ENCODE assay signal across 8 cellular contexts in genomic region chr1:8424539-8425116, GRCh38.
A peak's percentile ranks its signal among the peaks of the same experiment; 100 is the strongest.
DNase-seq lines count a peak whose midpoint lies in the region; ATAC-seq and TF ChIP-seq lines count a peak whose summit lies in the region.

No MANE protein-coding gene starts in this region.

- BruUV-seq in A673 (replicated peaks; lab: Mats Ljungman, UMichigan) (no TSS peak), OCI-LY7 (replicated peaks; lab: Mats Ljungman, UMichigan) (no TSS peak)

- TF ChIP-seq POLR2A in heart left ventricle (IDR thresholded peaks at IDR 0.05) (no peak), prostate gland (IDR thresholded peaks at IDR 0.05) (peak; percentile 83)

- ATAC-seq in GM21381 (IDR thresholded peaks at IDR 0.05; ENCODE audit: unreplicated experiment) (peak; percentile 11), heart left ventricle (peak; percentile 45 to 62 (median 50))

- no peaks in the 10 kb centered on the region for H3K9me3 ChIP-seq in A673 (ENCODE audit: low read depth, low read length, poor library complexity, severe bottlenecking)
- H3K9me3 ChIP-seq in OCI-LY7 (ENCODE audit: low read length): no peaks in the 10 kb centered on the region
- H3K9me3 ChIP-seq in heart left ventricle: no peaks in the 10 kb centered on the region
- H3K9me3 ChIP-seq in prostate gland: no peaks in the 10 kb centered on the region

- H3K9me2 ChIP-seq in OCI-LY7 (ENCODE audit: insufficient read depth, low read length): no peaks in the 10 kb centered on the region

- H3K27ac Mint-ChIP-seq in activated naive CD4-positive, alpha-beta T cell treated with anti-CD3 and anti-CD28 coated beads, Interleukin-2, amount 10 ng/mL, durations not matched to agents 7 days and 5 days: peak overlapping the region; percentile 90

- H3K4me3 ChIP-seq in A673 (ENCODE audit: low read depth, low read length, poor library complexity, severe bottlenecking) (peak overlapping the region; percentile 79), OCI-LY7 (ENCODE audit: low read depth, low read length, poor library complexity, severe bottlenecking) (peak overlapping the region; percentile 87), heart left ventricle (peak overlapping the region; percentile 43 to 98 (median 86)), prostate gland (peak overlapping the region; percentile 79 to 84)

- POLR2A ChIA-PET in A673 (lab: Charles Lee; ENCODE audit: low non-redundant PET) (interaction anchor here (0.6 to 0.7 kb wide), 3 partner anchors 17 to 658 kb away, joined by 3 to 9 read pairs (median 3); no protein-coding TSS in a partner anchor), OCI-LY7 (lab: Charles Lee) (interaction anchor here (0.6 to 1.4 kb wide), 8 partner anchors 10 to 778 kb away, joined by 3 to 4 read pairs (median 3); no protein-coding TSS in a partner anchor)

- no peak overlapping the region for H2AFZ ChIP-seq in OCI-LY7 (ENCODE audit: low read length)

- H3K27me3 ChIP-seq in A673 (replicated peaks; ENCODE audit: insufficient read depth, low read depth, low read length, poor library complexity) (no peaks in the 10 kb centered on the region), heart left ventricle (no peaks in the 10 kb centered on the region), prostate gland (replicated peaks; ENCODE audit: insufficient read depth) (no peaks in the 10 kb centered on the region)

- peak overlapping the region; percentile 98 for H3K4me2 ChIP-seq in OCI-LY7 (ENCODE audit: low read length)

- no peaks in the 10 kb centered on the region for H3K9me3 Mint-ChIP-seq in activated naive CD4-positive, alpha-beta T cell treated with anti-CD3 and anti-CD28 coated beads, Interleukin-2, amount 10 ng/mL, durations not matched to agents 7 days and 5 days

- peaks cover 52% of the 10 kb centered on the region for H3K4me1 Mint-ChIP-seq in activated naive CD4-positive, alpha-beta T cell treated with anti-CD3 and anti-CD28 coated beads, Interleukin-2, amount 10 ng/mL, durations not matched to agents 7 days and 5 days

- CTCF ChIA-PET in A673 (lab: Charles Lee) (no interaction called here), OCI-LY7 (lab: Charles Lee; ENCODE audit: unreplicated experiment) (interaction anchor here (0.7 kb wide), 1 partner anchor 41 kb away, joined by 6 read pairs; no protein-coding TSS in a partner anchor)
- CTCF ChIA-PET in activated naive CD4-positive, alpha-beta T cell treated with anti-CD3 and anti-CD28 coated beads, Interleukin-2, amount 10 ng/mL, durations not matched to agents 7 days and 5 days (lab: Charles Lee): interaction anchor here (0.6 to 1.5 kb wide), 3 partner anchors 97 to 247 kb away, joined by 3 to 4 read pairs (median 4); no protein-coding TSS in a partner anchor

- H3K36me3 ChIP-seq in A673 (ENCODE audit: insufficient read depth, low read length, poor library complexity, severe bottlenecking): peaks cover 13% of the 10 kb centered on the region
- peaks cover 37% of the 10 kb centered on the region for H3K36me3 ChIP-seq in OCI-LY7 (ENCODE audit: insufficient read depth, low read length)
- peaks cover 0 to 14% (median 1%) of the 10 kb centered on the region in 9 donors for H3K36me3 ChIP-seq in heart left ventricle
- H3K36me3 ChIP-seq in prostate gland: no peaks in the 10 kb centered on the region

- TF ChIP-seq CTCF in A673 (conservative IDR thresholded peaks at IDR 0.05; ENCODE audit: low read depth, low read length): no peak
- TF ChIP-seq CTCF in OCI-LY7 (conservative IDR thresholded peaks at IDR 0.05; ENCODE audit: low read length): no peak
- no peak for TF ChIP-seq CTCF in heart left ventricle (IDR thresholded peaks at IDR 0.05)
- no peak for TF ChIP-seq CTCF in prostate gland (IDR thresholded peaks at IDR 0.05)

- peaks cover 17% of the 10 kb centered on the region for H4K20me1 ChIP-seq in OCI-LY7 (ENCODE audit: insufficient read depth, low read length)

- intact Hi-C loops in A673 (cut with micrococcal nuclease; ENCODE audit: unreplicated experiment) (loop anchor here (2.0 kb wide), 1 partner anchor 50 kb away; no protein-coding TSS in a partner anchor), OCI-LY7 (cut with micrococcal nuclease; ENCODE audit: unreplicated experiment) (loop anchor here (5.0 kb wide), 2 partner anchors 278 to 453 kb away; partner anchors contain the start of gene ENO1), heart left ventricle (cut with DNase I) (loop anchor here in 8 of 10 donors (5.0 to 10.0 kb wide), 9 partner anchors 52 to 400 kb away; partner anchors contain the start of gene ERRFI1 (in 1 of the 8)), prostate gland (cut with DNase I) (loop anchor here (5.0 kb wide), 2 partner anchors 33 to 62 kb away; no protein-coding TSS in a partner anchor)

- WGBS in heart left ventricle, 4 donors: 11 to 16% (median 14%) methylated on average over 9 of the region's 9 CpGs
- 10% methylated on average over 9 of the region's 9 CpGs for WGBS in prostate gland

- peaks cover 74% of the 10 kb centered on the region for H3K79me2 ChIP-seq in OCI-LY7 (ENCODE audit: insufficient read depth, low read depth, low read length)

- H3K27me3 Mint-ChIP-seq in activated naive CD4-positive, alpha-beta T cell treated with anti-CD3 and anti-CD28 coated beads, Interleukin-2, amount 10 ng/mL, durations not matched to agents 7 days and 5 days: no peaks in the 10 kb centered on the region

- H3K36me3 Mint-ChIP-seq in activated naive CD4-positive, alpha-beta T cell treated with anti-CD3 and anti-CD28 coated beads, Interleukin-2, amount 10 ng/mL, durations not matched to agents 7 days and 5 days: peaks cover 33% of the 10 kb centered on the region

- DNase-seq in A673 (ENCODE audit: low spot score) (no peak), OCI-LY7 (ENCODE audit: low spot score) (peak; percentile 90), heart left ventricle (peak; percentile 53 to 70 (median 65)), prostate gland (ENCODE audit: low spot score) (peak; percentile 82), NCI-H1694 treated with DMSO at 0.1 percent for 48 hours (lab: John Stamatoyannopoulos, UW) (no peak), hepatic stellate cell (ENCODE audit: low spot score) (no peak)
- DNase-seq in activated naive CD4-positive, alpha-beta T cell treated with anti-CD3 and anti-CD28 coated beads, Interleukin-2, amount 10 ng/mL, durations not matched to agents 7 days and 5 days: peak; percentile 67

- H3K4me1 ChIP-seq in A673 (ENCODE audit: insufficient read depth, low read length, poor library complexity, severe bottlenecking) (peaks cover 37% of the 10 kb centered on the region), OCI-LY7 (ENCODE audit: insufficient read depth, low read length, poor library complexity, severe bottlenecking) (peaks cover 64% of the 10 kb centered on the region), heart left ventricle (peaks cover 0 to 83% (median 50%) of the 10 kb centered on the region in 12 donors), prostate gland (replicated peaks) (peaks cover 22% of the 10 kb centered on the region)

- H3K4me3 Mint-ChIP-seq in activated naive CD4-positive, alpha-beta T cell treated with anti-CD3 and anti-CD28 coated beads, Interleukin-2, amount 10 ng/mL, durations not matched to agents 7 days and 5 days: peak overlapping the region; percentile 86

- H3K27ac ChIP-seq in A673 (ENCODE audit: low read depth, low read length, poor library complexity, severe bottlenecking) (peak overlapping the region; percentile 81), OCI-LY7 (ENCODE audit: low read depth, low read length, poor library complexity, severe bottlenecking) (peak overlapping the region; percentile 99), heart left ventricle (peak overlapping the region; percentile 93 to 100 (median 98)), prostate gland (peak overlapping the region; percentile 93 to 98)

Comparison
In these comparisons a context has a peak if more than half of its experiments do, and no peak if none do; other contexts are left out.
1. DNase-seq: peak in OCI-LY7 (single experiment), activated naive CD4-positive, alpha-beta T cell treated with anti-CD3 and anti-CD28 coated beads, Interleukin-2, amount 10 ng/mL, durations not matched to agents 7 days and 5 days (single experiment), heart left ventricle (5 of 5) and prostate gland (single experiment); none in A673 (single experiment), NCI-H1694 treated with DMSO at 0.1 percent for 48 hours (single experiment) and hepatic stellate cell (single experiment).
2. Peak in every context shown above with its lines, with median percentiles within 50 percentile points of each other: H3K27ac ChIP-seq and H3K4me3 ChIP-seq.